9 cellular contexts compared by ENCODE assay signal in the genomic region with DNA sequence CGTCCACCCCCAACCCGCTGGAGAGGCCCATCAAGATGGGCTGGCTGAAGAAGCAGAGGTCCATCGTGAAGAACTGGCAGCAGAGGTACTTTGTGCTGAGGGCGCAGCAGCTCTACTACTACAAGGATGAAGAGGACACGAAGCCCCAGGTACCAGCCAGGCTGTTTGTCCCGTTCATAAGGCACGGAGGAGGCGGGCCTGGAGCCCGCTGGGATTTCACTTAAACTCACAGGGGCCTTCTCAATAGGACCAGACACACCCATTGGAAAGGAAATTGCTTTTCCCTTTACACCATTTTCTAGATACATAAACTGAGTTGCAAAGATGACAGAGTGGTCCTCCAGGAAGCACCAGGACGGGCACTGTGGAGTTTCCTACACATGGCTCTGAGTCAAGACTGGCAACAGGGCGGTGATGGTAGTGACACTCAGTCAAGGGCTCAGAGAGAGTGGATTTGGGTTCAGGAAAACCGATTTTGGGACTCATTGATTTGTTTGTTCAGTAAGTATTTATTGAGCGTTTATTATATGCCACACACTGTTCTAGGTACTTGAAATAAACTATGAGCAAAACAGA. TPM values are rescaled to one million over a fixed set of nuclear protein-coding genes. Genes with fewer than 3 reads are reported as not detected.
DNase-seq lines count a peak whose midpoint lies in the region; ATAC-seq and TF ChIP-seq lines count a peak whose summit lies in the region.
"Had no signal": no experiment of that assay in that cellular context is flagged by ENCODE, and none has a peak within 500 bp of the region (broad histone marks: within the 10 kb centered on the region; RNA-seq: fewer than 3 reads in every experiment).

No MANE protein-coding gene starts in this region.

- H3K9me3 Mint-ChIP-seq in osteocyte (ENCODE audit: unreplicated experiment): no peaks in the 10 kb centered on the region
- H3K9me3 Mint-ChIP-seq: neural crest cell had no signal

- ATAC-seq in HG03039 (IDR thresholded peaks at IDR 0.05; ENCODE audit: unreplicated experiment): no peak
- no peak for ATAC-seq in SK-N-SH treated with all-trans-retinoic acid at 6 μM for 48 hours

- WGBS in esophagus, 2 donors: 70 to 73% methylated on average over 13 of the region's 13 CpGs

- H3K4me1 ChIP-seq in OCI-LY7 (ENCODE audit: insufficient read depth, low read length, poor library complexity, severe bottlenecking) (peaks cover 76% of the 10 kb centered on the region), esophagus (ENCODE audit: control insufficient read depth in 2 of 2, insufficient read depth in 2 of 2, low read length in 1 of 2) (peaks cover 0 to 6% of the 10 kb centered on the region in 2 donors), rectal smooth muscle tissue (ENCODE audit: control insufficient read depth, insufficient read depth, low read length) (peaks cover 3% of the 10 kb centered on the region)

- DNase-seq in GM06990 (ENCODE audit: extremely low read depth, insufficient read length) (no peak), OCI-LY7 (ENCODE audit: low spot score) (no peak), osteocyte (ENCODE audit: extremely low spot score, unreplicated experiment) (no peak), UCSD-AML1 (lab: John Stamatoyannopoulos, UW; ENCODE audit: unreplicated experiment) (no peak)

- POLR2A ChIA-PET in OCI-LY7 (lab: Charles Lee): interaction anchor here (1.8 to 5.2 kb wide), 6 partner anchors 8 to 132 kb away, joined by 5 to 64 read pairs (median 9); partner anchors contain the start of gene ARHGAP25

- H3K27me3 ChIP-seq in GM06990 (replicated peaks; ENCODE audit: control insufficient read depth, insufficient read depth, low read length) (no peaks in the 10 kb centered on the region), esophagus (ENCODE audit: control insufficient read depth in 1 of 2, insufficient read depth in 2 of 2, low read length in 2 of 2) (no peaks in the 10 kb centered on the region), rectal smooth muscle tissue (ENCODE audit: control insufficient read depth, insufficient read depth, low read length) (no peaks in the 10 kb centered on the region)

- H2AFZ ChIP-seq in OCI-LY7 (ENCODE audit: low read length): peak overlapping the region; percentile 22; the same call in 1 of the 2 replicates

- peak overlapping the region; percentile 54 for H3K27ac ChIP-seq in OCI-LY7 (ENCODE audit: low read depth, low read length, poor library complexity, severe bottlenecking)
- peak overlapping the region; percentile 63 to 89 for H3K27ac ChIP-seq in esophagus (ENCODE audit: low read depth in 2 of 2, low read length in 1 of 2)
- H3K27ac ChIP-seq in rectal smooth muscle tissue (ENCODE audit: low read depth, low read length): no peak overlapping the region

- H3K4me3 ChIP-seq in GM06990 (replicated peaks; ENCODE audit: low read depth, low read length) (peak overlapping the region; percentile 49), OCI-LY7 (ENCODE audit: low read depth, low read length, poor library complexity, severe bottlenecking) (peak overlapping the region; percentile 69), esophagus (ENCODE audit: low read depth in 1 of 2, low read length in 2 of 2) (peak overlapping the region in 1 of 2 donors; percentile 45), rectal smooth muscle tissue (ENCODE audit: low read length) (peak overlapping the region; percentile 47)

- H4K20me1 ChIP-seq in OCI-LY7 (ENCODE audit: insufficient read depth, low read length): no peaks in the 10 kb centered on the region

- H3K27ac Mint-ChIP-seq in osteocyte (ENCODE audit: unreplicated experiment): no peak overlapping the region

- H3K9ac ChIP-seq in rectal smooth muscle tissue (ENCODE audit: low read length): no peak overlapping the region

- H3K4me1 Mint-ChIP-seq in osteocyte (ENCODE audit: unreplicated experiment): peaks cover 5% of the 10 kb centered on the region
- H3K4me1 Mint-ChIP-seq: neural crest cell had no signal

- H3K79me2 ChIP-seq in OCI-LY7 (ENCODE audit: insufficient read depth, low read depth, low read length): 0 out of 2 replicates have a peak, but pooled peaks cover 4% of the 10 kb centered on the region

- H3K4me2 ChIP-seq in OCI-LY7 (ENCODE audit: low read length): peak overlapping the region; percentile 95

- H3K36me3 ChIP-seq in GM06990 (ENCODE audit: control insufficient read depth, insufficient read depth, low read length) (no peaks in the 10 kb centered on the region), OCI-LY7 (ENCODE audit: insufficient read depth, low read length) (peaks cover 38% of the 10 kb centered on the region), esophagus (ENCODE audit: control insufficient read depth in 2 of 2, insufficient read depth in 2 of 2, low read length in 1 of 2) (no peaks in the 10 kb centered on the region), rectal smooth muscle tissue (ENCODE audit: control insufficient read depth, insufficient read depth, low read length) (no peaks in the 10 kb centered on the region)

- no peaks in the 10 kb centered on the region for H3K9me2 ChIP-seq in OCI-LY7 (ENCODE audit: insufficient read depth, low read length)

- CTCF ChIA-PET in OCI-LY7 (lab: Charles Lee; ENCODE audit: unreplicated experiment): interaction anchor here (0.9 to 2.2 kb wide), 5 partner anchors 12 to 66 kb away, joined by 3 to 10 read pairs (median 3); no protein-coding TSS in a partner anchor

- H3K36me3 Mint-ChIP-seq in osteocyte (ENCODE audit: unreplicated experiment): no peaks in the 10 kb centered on the region

- no peak for TF ChIP-seq CTCF in GM06990 (IDR thresholded peaks at IDR 0.05; ENCODE audit: insufficient read depth, low read length, poor library complexity, severe bottlenecking)
- no peak for TF ChIP-seq CTCF in OCI-LY7 (conservative IDR thresholded peaks at IDR 0.05; ENCODE audit: low read length)
- no peak for TF ChIP-seq CTCF in osteocyte (IDR thresholded peaks at IDR 0.05)

- intact Hi-C loops in OCI-LY7 (cut with micrococcal nuclease; ENCODE audit: unreplicated experiment): loop anchor here (2.0 kb wide), 1 partner anchor 61 kb away; no protein-coding TSS in a partner anchor

- H3K27me3 Mint-ChIP-seq in osteocyte (ENCODE audit: unreplicated experiment): peaks cover 4% of the 10 kb centered on the region

- no peak overlapping the region for H3K4me3 Mint-ChIP-seq in osteocyte (ENCODE audit: unreplicated experiment)
- H3K4me3 Mint-ChIP-seq: neural crest cell had no signal

- TSS peak; percentile 34 for BruUV-seq in OCI-LY7 (replicated peaks; lab: Mats Ljungman, UMichigan)

- H3K9me3 ChIP-seq in OCI-LY7 (ENCODE audit: low read length) (no peaks in the 10 kb centered on the region), esophagus (ENCODE audit: control insufficient read depth in 2 of 2, insufficient read depth in 1 of 2, low read depth in 1 of 2, low read length in 1 of 2) (no peaks in the 10 kb centered on the region)

TF ChIP-seq in SK-N-SH treated with all-trans-retinoic acid at 6 μM for 48 hours, 23 proteins besides CTCF, POLR2A, EP300 and RAD21:
- TF ChIP-seq TOX (CRISPR knock-in tag; IDR thresholded peaks at IDR 0.05; ENCODE audit: borderline replicate concordance): no peak
- no peak for TF ChIP-seq ZFP3 (CRISPR knock-in tag; IDR thresholded peaks at IDR 0.05)
- TF ChIP-seq ZNF565 (CRISPR knock-in tag; conservative IDR thresholded peaks at IDR 0.05; ENCODE audit: low read depth): no peak
- TF ChIP-seq TCF4 (CRISPR knock-in tag; IDR thresholded peaks at IDR 0.05; ENCODE audit: borderline replicate concordance): no peak
- TF ChIP-seq SNAI2 (CRISPR knock-in tag; IDR thresholded peaks at IDR 0.05): no peak
- no peak for TF ChIP-seq PPARA (CRISPR knock-in tag; IDR thresholded peaks at IDR 0.05; ENCODE audit: borderline replicate concordance)
- no peak for TF ChIP-seq ZFP30 (CRISPR knock-in tag; IDR thresholded peaks at IDR 0.05)
- TF ChIP-seq ESRRG (CRISPR knock-in tag; IDR thresholded peaks at IDR 0.05): no peak

RNA-seq across cellular contexts. Expression of gene ARHGAP25, which starts 40.7 kb away (rescaled TPM):
- 18.6 and 22.3 TPM in 2 replicates for total RNA-seq in OCI-LY7 (2014; rRNA removed; shearing (Covaris generic))
- total RNA-seq in OCI-LY7 (2022) (37.7 and 43.8 TPM in 2 replicates), osteocyte (0.42 and 0.43 TPM in 2 replicates)
- polyA plus RNA-seq in esophagus: 1 to 10 TPM; 3.4 to 4.0 TPM

Comparison
In these comparisons a context has a peak if more than half of its experiments do, and no peak if none do; other contexts are left out.
1. RNA of gene ARHGAP25, which starts 40.7 kb away (total RNA-seq): 18.6 to 43.8 TPM in OCI-LY7; 0.42 to 0.43 TPM in osteocyte; every median in the first group is over 10 times any median in the second.